ENCODE assay signal across 10 cellular contexts in genomic region chr4:10159671-10160070, GRCh38. TPM values are rescaled to one million over a fixed set of nuclear protein-coding genes. Genes with fewer than 3 reads are reported as not detected.
DNase-seq lines count a peak whose midpoint lies in the region; ATAC-seq lines count a peak whose summit lies in the region.
"Had no signal": no experiment of that assay in that cellular context is flagged by ENCODE, and none has a peak within 500 bp of the region (broad histone marks: within the 10 kb centered on the region; RNA-seq: fewer than 3 reads in every experiment).

No MANE protein-coding gene starts in this region.

- peak; percentile 49 for ATAC-seq in esophagus mucosa
- ATAC-seq in GM21786 (IDR thresholded peaks at IDR 0.05; ENCODE audit: unreplicated experiment), result no peak
- ATAC-seq: GM12878 had no signal

- DNase-seq in M059J (ENCODE audit: low read depth), result peak; percentile 39
- DNase-seq in NCI-H510A (lab: John Stamatoyannopoulos, UW), result no peak
- no peak for DNase-seq in NCI-H69 (lab: John Stamatoyannopoulos, UW)
- DNase-seq: Calu3, GF-D8 had no signal

- H3K9me3 ChIP-seq in KOPT-K1 (ENCODE audit: insufficient read depth, low read length, poor library complexity, severe bottlenecking), result no peaks in the 10 kb centered on the region

- H3K36me3 ChIP-seq in KOPT-K1 (ENCODE audit: insufficient read depth, low read length), result no peaks in the 10 kb centered on the region

- H3K27ac ChIP-seq in KOPT-K1 (ENCODE audit: low read depth, low read length, poor library complexity, severe bottlenecking), result peak overlapping the region; percentile 95
- H3K27ac ChIP-seq: HL-60 had no signal

RNA-seq across cellular contexts. Expression of gene WDR1, which starts 43.1 kb away (rescaled TPM):
- 322 and 407 TPM in 2 replicates for total RNA-seq in M059J (2014; rRNA removed; shearing (Covaris generic))
- total RNA-seq in esophagus mucosa, result 253 TPM
